Comparison of ENCODE assay signal across 28 cellular contexts in genomic region chr9:71928806-71929205, GRCh38. TPM values are rescaled to one million over a fixed set of nuclear protein-coding genes. Genes with fewer than 3 reads are reported as not detected.
A peak's percentile ranks its signal among the peaks of the same experiment; 100 is the strongest.
DNase-seq lines count a peak whose midpoint lies in the region; ATAC-seq and TF ChIP-seq lines count a peak whose summit lies in the region.
"Had no signal": no experiment of that assay in that cellular context is flagged by ENCODE, and none has a peak within 500 bp of the region (broad histone marks: within the 10 kb centered on the region; RNA-seq: fewer than 3 reads in every experiment).

No MANE protein-coding gene starts in this region.

- H2BK15ac ChIP-seq in IMR-90 (ENCODE audit: low read depth, low read length), result no peak overlapping the region

- no peak overlapping the region for H3K23ac ChIP-seq in IMR-90 (ENCODE audit: low read depth, low read length)

- H3K36me3 ChIP-seq in IMR-90 (ENCODE audit: control insufficient read depth, insufficient read depth, low read length), result no peaks in the 10 kb centered on the region
- H3K36me3 ChIP-seq in MG63, result no peaks in the 10 kb centered on the region; the same call in 1 of the 2 replicates
- H3K36me3 ChIP-seq: colonic mucosa, SJSA1, transverse colon had no signal

- BruUV-seq in IMR-90 (replicated peaks; lab: Mats Ljungman, UMichigan), result no TSS peak

- H3K79me1 ChIP-seq in IMR-90 (ENCODE audit: low read depth in 1 of 2, low read length in 2 of 2), result peaks cover 7 to 27% of the 10 kb centered on the region in 2 experiments

- POLR2A ChIA-PET in IMR-90 (lab: Charles Lee; ENCODE audit: unreplicated experiment), result no interaction called here

- H2BK120ac ChIP-seq in IMR-90 (ENCODE audit: low read depth, low read length), result no peak overlapping the region

- H3K9me1 ChIP-seq in IMR-90 (ENCODE audit: insufficient read depth, low read length), result no peaks in the 10 kb centered on the region

- H4K5ac ChIP-seq in IMR-90 (ENCODE audit: low read depth, low read length), result no peak overlapping the region

- H3K14ac ChIP-seq in IMR-90 (replicated peaks; ENCODE audit: low read depth, low read length), result no peak overlapping the region

- no peaks in the 10 kb centered on the region for H3K27me3 Mint-ChIP-seq in mesothelial cell of epicardium (ENCODE audit: low read depth)
- H3K27me3 Mint-ChIP-seq: activated CD8-positive, alpha-beta T cell treated with anti-CD3 and anti-CD28 coated beads for 36 hours; activated T-helper 17 cell treated with anti-CD3 and anti-CD28 coated beads, Interleukin-2, amount 50 U/mL, for 72 hours; natural killer cell treated with Interleukin-12 subunit alpha and Interleukin-12 subunit beta and Interleukin-15 and Interleukin-18, amount 100 ng/mL, for 72 hours had no signal

- H3K9ac ChIP-seq in IMR-90 (ENCODE audit: low read depth, low read length), result no peak overlapping the region

- no peak overlapping the region for H4K91ac ChIP-seq in IMR-90 (ENCODE audit: insufficient read depth, low read depth, low read length)

- H3K18ac ChIP-seq in IMR-90 (ENCODE audit: low read depth, low read length), result no peak overlapping the region

- peaks cover 7% of the 10 kb centered on the region for H3K36me3 Mint-ChIP-seq in mesothelial cell of epicardium

- no peak for TF ChIP-seq POLR2A in IMR-90 (IDR thresholded peaks at IDR 0.05; ENCODE audit: low read depth, low read length)

- no peak overlapping the region for H2AK9ac ChIP-seq in IMR-90 (replicated peaks; ENCODE audit: low read depth, low read length, poor library complexity)

- H3K9me3 ChIP-seq in IMR-90 (ENCODE audit: control insufficient read depth, insufficient read depth, low read length) (no peaks in the 10 kb centered on the region), MG63 (no peaks in the 10 kb centered on the region)
- H3K9me3 ChIP-seq: colonic mucosa, SJSA1, transverse colon had no signal

- peak; percentile 14 for DNase-seq in AG08395 (ENCODE audit: low spot score)
- DNase-seq in IMR-90, result no peak
- no peak for DNase-seq in epithelial cell of prostate (ENCODE audit: low read depth, low spot score)
- DNase-seq in mesothelial cell of epicardium (ENCODE audit: low spot score in 2 of 2, unreplicated experiment in 2 of 2), result no peak
- no peak for DNase-seq in GM10266 (ENCODE audit: extremely low spot score)
- DNase-seq in MG63, result no peak
- DNase-seq in NK-92 (lab: John Stamatoyannopoulos, UW; ENCODE audit: unreplicated experiment), result no peak
- DNase-seq: activated CD8-positive, alpha-beta T cell treated with anti-CD3 and anti-CD28 coated beads for 36 hours; anterior cingulate cortex; colonic mucosa; DND-41; effector CD8-positive, alpha-beta T cell; erythroblast; NCI-H1105 treated with DMSO at 0.1 percent for 48 hours; NCI-H1930; NCI-H526; stimulated activated CD4-positive, alpha-beta T cell treated with anti-CD3 and anti-CD28 coated beads, Interleukin-1b, Interleukin-23, amount 100 ng/mL, for 48 hours; stimulated activated CD8-positive, alpha-beta memory T cell treated with anti-CD3 and anti-CD28 coated beads, Interleukin-4, amount 100 ng/mL, for 48 hours; transverse colon had no signal

- dilution Hi-C loops in IMR-90 (cut with HindIII; ENCODE audit: low sequenced_read_pairs, unreplicated experiment), result no loop called here

- H3K4me2 ChIP-seq in IMR-90 (ENCODE audit: low read depth, low read length), result no peak overlapping the region

- no peak overlapping the region for H3K56ac ChIP-seq in IMR-90 (ENCODE audit: extremely low read depth, insufficient read depth, low read length)

- H3K4me3 ChIP-seq in IMR-90 (ENCODE audit: insufficient read depth, low read depth, low read length) (no peak overlapping the region), MG63 (no peak overlapping the region)
- H3K4me3 ChIP-seq: colonic mucosa, GM12878, SJSA1, skin epidermis, transverse colon had no signal

- H3K4me1 Mint-ChIP-seq in mesothelial cell of epicardium, result peaks cover 34% of the 10 kb centered on the region
- H3K4me1 Mint-ChIP-seq: activated T-helper 17 cell treated with anti-CD3 and anti-CD28 coated beads, Interleukin-2, amount 50 U/mL, for 72 hours had no signal

- no peak overlapping the region for H2BK20ac ChIP-seq in IMR-90 (ENCODE audit: low read depth, low read length)

- ATAC-seq in IMR-90 (ENCODE audit: low read depth), result no peak
- ATAC-seq in HG03439 (IDR thresholded peaks at IDR 0.05; ENCODE audit: unreplicated experiment), result no peak
- ATAC-seq: activated CD8-positive, alpha-beta T cell treated with anti-CD3 and anti-CD28 coated beads for 36 hours; activated naive CD4-positive, alpha-beta T cell treated with anti-CD3 and anti-CD28 coated beads, Interleukin-2, amount 50 U/mL, for 72 hours; activated T-helper 17 cell treated with anti-CD3 and anti-CD28 coated beads, Interleukin-2, amount 50 U/mL, for 72 hours; GM12878; natural killer cell treated with Interleukin-12 subunit alpha and Interleukin-12 subunit beta and Interleukin-15 and Interleukin-18, amount 100 ng/mL, for 72 hours; Panc1 had no signal

- H4K20me1 ChIP-seq in IMR-90 (ENCODE audit: insufficient read depth, low read length), result no peaks in the 10 kb centered on the region

- H4K8ac ChIP-seq in IMR-90 (ENCODE audit: low read depth in 2 of 2, low read length in 2 of 2), result no peak overlapping the region

- no peak overlapping the region for H3K4me3 Mint-ChIP-seq in mesothelial cell of epicardium
- H3K4me3 Mint-ChIP-seq: activated CD8-positive, alpha-beta T cell treated with anti-CD3 and anti-CD28 coated beads for 36 hours; activated T-helper 17 cell treated with anti-CD3 and anti-CD28 coated beads, Interleukin-2, amount 50 U/mL, for 72 hours; natural killer cell treated with Interleukin-12 subunit alpha and Interleukin-12 subunit beta and Interleukin-15 and Interleukin-18, amount 100 ng/mL, for 72 hours had no signal

- TF ChIP-seq CTCF in IMR-90 (conservative IDR thresholded peaks at IDR 0.05; ENCODE audit: low read depth, low read length) (no peak), mesothelial cell of epicardium (IDR thresholded peaks at IDR 0.05; ENCODE audit: unreplicated experiment) (no peak), GM10266 (IDR thresholded peaks at IDR 0.05; ENCODE audit: control insufficient read depth, insufficient read depth, low read depth, missing control alignments) (no peak)

- no CpG with 5 or more reads among the region's 2 CpGs for WGBS in IMR-90 (ENCODE audit: extremely low coverage in 2 of 2, insufficient read length in 1 of 2), 2 experiments

- no peaks in the 10 kb centered on the region for H3K27me3 ChIP-seq in IMR-90 (ENCODE audit: control insufficient read depth, insufficient read depth, low read length)
- H3K27me3 ChIP-seq in MG63, result no peaks in the 10 kb centered on the region
- H3K27me3 ChIP-seq: colonic mucosa, SJSA1, transverse colon had no signal

- H2AFZ ChIP-seq in IMR-90 (replicated peaks; ENCODE audit: low read length, poor library complexity), result no peak overlapping the region

- H2AK5ac ChIP-seq in IMR-90 (ENCODE audit: low read depth, low read length), result no peak overlapping the region

- in situ Hi-C loops in IMR-90 (cut with MboI; ENCODE audit: low sequenced_read_pairs), result no loop called here

- no peak for TF ChIP-seq RAD21 in IMR-90 (IDR thresholded peaks at IDR 0.05; ENCODE audit: low read length)

- peaks cover 2% of the 10 kb centered on the region; the same call in 1 of the 2 replicates for H3K4me1 ChIP-seq in IMR-90 (ENCODE audit: control insufficient read depth, insufficient read depth, low read length)
- H3K4me1 ChIP-seq: colonic mucosa had no signal

- peak overlapping the region; percentile 54 for H3K27ac Mint-ChIP-seq in mesothelial cell of epicardium
- H3K27ac Mint-ChIP-seq: activated CD8-positive, alpha-beta T cell treated with anti-CD3 and anti-CD28 coated beads for 36 hours; activated naive CD4-positive, alpha-beta T cell treated with anti-CD3 and anti-CD28 coated beads, Interleukin-2, amount 50 U/mL, for 72 hours; activated T-helper 17 cell treated with anti-CD3 and anti-CD28 coated beads, Interleukin-2, amount 50 U/mL, for 72 hours; natural killer cell treated with Interleukin-12 subunit alpha and Interleukin-12 subunit beta and Interleukin-15 and Interleukin-18, amount 100 ng/mL, for 72 hours had no signal

- H2BK5ac ChIP-seq in IMR-90 (ENCODE audit: low read depth, low read length, poor library complexity, severe bottlenecking), result peak overlapping the region; percentile 46

- CTCF ChIA-PET in IMR-90 (lab: Yijun Ruan, JAX), result no interaction called here

- intact Hi-C loops in IMR-90 (cut with micrococcal nuclease), result no loop called here

- H3K27ac ChIP-seq in IMR-90 (ENCODE audit: insufficient read depth, low read length), result no peak overlapping the region
- peak overlapping the region; percentile 85 for H3K27ac ChIP-seq in epithelial cell of prostate
- H3K27ac ChIP-seq: C4-2B, colonic mucosa, SJSA1, transverse colon had no signal

- H3K9me3 Mint-ChIP-seq in mesothelial cell of epicardium, result peaks cover 8% of the 10 kb centered on the region
- H3K9me3 Mint-ChIP-seq: activated CD8-positive, alpha-beta T cell treated with anti-CD3 and anti-CD28 coated beads for 36 hours; activated naive CD4-positive, alpha-beta T cell treated with anti-CD3 and anti-CD28 coated beads, Interleukin-2, amount 50 U/mL, for 72 hours; activated T-helper 17 cell treated with anti-CD3 and anti-CD28 coated beads, Interleukin-2, amount 50 U/mL, for 72 hours; natural killer cell treated with Interleukin-12 subunit alpha and Interleukin-12 subunit beta and Interleukin-15 and Interleukin-18, amount 100 ng/mL, for 72 hours had no signal

- H3K4ac ChIP-seq in IMR-90 (ENCODE audit: low read depth, low read length), result no peak overlapping the region

TF ChIP-seq in IMR-90, 13 proteins besides CTCF, POLR2A, EP300 and RAD21 (continues in another document):
- TF ChIP-seq MAFK (IDR thresholded peaks at IDR 0.05; ENCODE audit: low read depth, low read length) (no peak), MAZ (IDR thresholded peaks at IDR 0.05; ENCODE audit: borderline replicate concordance, low read depth, low read length) (no peak), BHLHE40 (IDR thresholded peaks at IDR 0.05; ENCODE audit: low read depth, low read length) (no peak), RCOR1 (IDR thresholded peaks at IDR 0.05; ENCODE audit: insufficient replicate concordance, low read length) (no peak), RFX5 (IDR thresholded peaks at IDR 0.05; ENCODE audit: low read depth, low read length) (no peak), CHD1 (IDR thresholded peaks at IDR 0.05; ENCODE audit: low read depth, low read length) (no peak)

RNA-seq across cellular contexts. Expression of gene C9orf85, which starts 17.4 kb away (rescaled TPM):
- total RNA-seq in IMR-90 (2012; rRNA removed), result 4.3 and 10.6 TPM in 2 replicates
- polyA plus RNA-seq in IMR-90 (2012; rRNA removed), result 8.2 and 8.4 TPM in 2 replicates
- polyA plus RNA-seq in IMR-90 (2012; cell fraction: cytosol; rRNA removed), result 2.8 and 5.5 TPM in 2 replicates
- 1.8 and 5.9 TPM in 2 replicates for polyA plus RNA-seq in IMR-90 (2012; cell fraction: nucleus; rRNA removed; ENCODE audit: low replicate concordance)
- 13.6 to 15.9 TPM (median 15.2 TPM) in 3 replicates for total RNA-seq in mesothelial cell of epicardium
- total RNA-seq in MG63 (2014; rRNA removed; shearing (Covaris generic); ENCODE audit: low replicate concordance), result 4.6 and 9.4 TPM in 2 replicates

RNA-seq across cellular contexts. Expression of gene ABHD17B, which starts 17.8 kb away (rescaled TPM):
- 16.8 and 24.2 TPM in 2 replicates for total RNA-seq in IMR-90 (2012; rRNA removed)
- polyA plus RNA-seq in IMR-90 (2012; rRNA removed), result 5.3 and 7.5 TPM in 2 replicates
- polyA plus RNA-seq in IMR-90 (2012; cell fraction: cytosol; rRNA removed), result 2.4 and 3.0 TPM in 2 replicates
- polyA plus RNA-seq in IMR-90 (2012; cell fraction: nucleus; rRNA removed; ENCODE audit: low replicate concordance), result 1.6 and 5.7 TPM in 2 replicates
- 27.0 to 30.3 TPM (median 27.8 TPM) in 3 replicates for total RNA-seq in mesothelial cell of epicardium
- total RNA-seq in MG63 (2014; rRNA removed; shearing (Covaris generic); ENCODE audit: low replicate concordance), result 10.8 and 11.4 TPM in 2 replicates
